ENCODE assay signal across 29 cellular contexts in the genomic region with DNA sequence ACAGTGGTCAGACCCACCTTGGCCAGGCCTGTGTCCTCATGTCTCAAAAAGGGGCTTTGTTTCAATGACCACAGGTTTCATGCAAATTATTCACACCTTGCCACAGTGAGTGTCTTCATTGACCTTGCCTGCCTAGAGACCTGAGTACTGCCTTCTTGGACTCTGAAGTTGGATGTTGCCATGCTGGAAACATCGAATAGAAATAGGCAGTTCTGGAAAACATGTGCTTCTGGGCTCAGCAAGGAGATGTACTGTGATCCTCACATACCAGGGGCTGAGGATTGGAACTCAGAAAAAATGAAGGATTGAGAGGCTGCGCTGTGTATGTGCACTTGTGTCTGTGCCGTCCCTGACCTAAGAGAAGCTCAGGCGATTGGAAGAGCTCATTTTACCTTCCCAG. TPM values are rescaled to one million over a fixed set of nuclear protein-coding genes. Genes with fewer than 3 reads are reported as not detected.
DNase-seq lines count a peak whose midpoint lies in the region; ATAC-seq, FAIRE-seq and TF ChIP-seq lines count a peak whose summit lies in the region.
"Had no signal": no experiment of that assay in that cellular context is flagged by ENCODE, and none has a peak within 500 bp of the region (broad histone marks: within the 10 kb centered on the region; RNA-seq: fewer than 3 reads in every experiment).

No MANE protein-coding gene starts in this region.

- no peaks in the 10 kb centered on the region for H3K79me2 ChIP-seq in HepG2 (ENCODE audit: insufficient read depth, low read length)

- H3K4me1 ChIP-seq in HepG2 (ENCODE audit: insufficient read depth, low read length) (no peaks in the 10 kb centered on the region), right lobe of liver (no peaks in the 10 kb centered on the region)
- H3K4me1 ChIP-seq: A549, BE2C, Caco-2 had no signal

- TF ChIP-seq POLR2A in HepG2 (IDR thresholded peaks at IDR 0.05; ENCODE audit: insufficient read depth in 1 of 2, low read depth in 2 of 2, low read length in 2 of 2) = no peak
- TF ChIP-seq POLR2A in right lobe of liver (IDR thresholded peaks at IDR 0.05) = no peak

- POLR2A ChIA-PET in HepG2 (lab: Yijun Ruan, JAX) = no interaction called here

- H3K36me3 ChIP-seq in HepG2 (replicated peaks in 1 of 2; ENCODE audit: control insufficient read depth in 1 of 2, insufficient read depth in 2 of 2, low read length in 2 of 2) (no peaks in the 10 kb centered on the region), right lobe of liver (no peaks in the 10 kb centered on the region)
- H3K36me3 ChIP-seq: BE2C; BLaER1; BLaER1 treated with 17β-estradiol and CSF1 and Interleukin-3, amounts not matched to agents 10 nM and 100 nM had no signal

- no peak for TF ChIP-seq CTCF in HepG2 (CRISPR knock-in tag; IDR thresholded peaks at IDR 0.05)
- no peak for TF ChIP-seq CTCF in right lobe of liver (IDR thresholded peaks at IDR 0.05)

- no peak for TF ChIP-seq RAD21 in HepG2 (CRISPR knock-in tag; IDR thresholded peaks at IDR 0.05)

- peaks cover 0 to 8% of the 10 kb centered on the region in 2 experiments; a peak in 2 of 5 replicates for H3K27me3 ChIP-seq in HepG2 (ENCODE audit: control insufficient read depth in 1 of 2, insufficient read depth in 2 of 2, low read length in 2 of 2)
- no peaks in the 10 kb centered on the region for H3K27me3 ChIP-seq in right lobe of liver
- H3K27me3 ChIP-seq: BE2C; BLaER1; BLaER1 treated with 17β-estradiol and CSF1 and Interleukin-3, amounts not matched to agents 10 nM and 100 nM had no signal

- CTCF ChIA-PET in HepG2 (lab: Yijun Ruan, JAX; ENCODE audit: low intra/inter-chr PET ratio, low total read pairs) = no interaction called here

- DNase-seq in HepG2 (ENCODE audit: low spot score) (no peak), right lobe of liver (no peak)
- DNase-seq: 8988T; ACHN; AML-193; BE2C; C1 segment of cervical spinal cord; Caco-2; Calu3; CD4-positive, alpha-beta memory T cell; CD4-positive, alpha-beta T cell; CD4-positive, CD25-positive, alpha-beta regulatory T cell; CD8-positive, alpha-beta memory T cell; CD8-positive, alpha-beta T cell; COR-L47; DMS 273 treated with DMSO at 0.1 percent for 48 hours; DMS153; DMS53; DMS79; DMS79 treated with DMSO at 0.1 percent for 48 hours; DND-41; EL had no signal

- H3K4me2 ChIP-seq in HepG2 (ENCODE audit: low read depth, low read length) = no peak overlapping the region
- H3K4me2 ChIP-seq: A549; BLaER1; BLaER1 treated with 17β-estradiol and CSF1 and Interleukin-3, amounts not matched to agents 10 nM and 100 nM had no signal

- H3K27ac ChIP-seq in HepG2 (ENCODE audit: extremely low read length, insufficient read depth, low read length) = no peak overlapping the region
- H3K27ac ChIP-seq in right lobe of liver = no peak overlapping the region
- H3K27ac ChIP-seq: 22Rv1; A549; BLaER1; BLaER1 treated with 17β-estradiol and CSF1 and Interleukin-3, amounts not matched to agents 10 nM and 100 nM; C4-2B had no signal

- no peak for FAIRE-seq in HepG2 (lab: Jason Lieb, UNC)
- FAIRE-seq: A204.1, A549, D721Med had no signal

- in situ Hi-C loops in HepG2 (cut with HindIII; ENCODE audit: extremely low pct_ligation_motif_present, low pct_unique_long_range_greater_than_20kb) = no loop called here

- no peaks in the 10 kb centered on the region for H4K20me1 ChIP-seq in HepG2 (ENCODE audit: insufficient read depth, low read length)
- H4K20me1 ChIP-seq: BLaER1; BLaER1 treated with 17β-estradiol and CSF1 and Interleukin-3, amounts not matched to agents 10 nM and 100 nM had no signal

- no TSS peak for BruUV-seq in HepG2 (replicated peaks; lab: Mats Ljungman, UMichigan)

- H3K4me3 ChIP-seq in HepG2 (replicated peaks in 1 of 3; ENCODE audit: insufficient read depth in 1 of 3, low read depth in 2 of 3, low read length in 3 of 3) (no peak overlapping the region), right lobe of liver (no peak overlapping the region)
- H3K4me3 ChIP-seq: A549; BLaER1; BLaER1 treated with 17β-estradiol and CSF1 and Interleukin-3, amounts not matched to agents 10 nM and 100 nM had no signal

- ATAC-seq in HepG2 (no peak), right lobe of liver (no peak)
- ATAC-seq: A549; CD8-positive, alpha-beta T cell had no signal

- intact Hi-C loops in HepG2 (cut with micrococcal nuclease; ENCODE audit: unreplicated experiment) (loop anchor here (10.0 kb wide), 1 partner anchor 81 kb away; a partner anchor contains a TSS), right lobe of liver (cut with DNase I) (loop anchor here (10.0 kb wide), 2 partner anchors 121 to 491 kb away; no protein-coding TSS in a partner anchor)

- H3K9me3 ChIP-seq in HepG2 (ENCODE audit: low read length) (no peaks in the 10 kb centered on the region), right lobe of liver (no peaks in the 10 kb centered on the region)
- H3K9me3 ChIP-seq: A549, BE2C, BLaER1, Caco-2 had no signal

- no peak overlapping the region for H3K9ac ChIP-seq in HepG2 (ENCODE audit: insufficient read depth, low read depth, low read length)
- H3K9ac ChIP-seq: BLaER1; BLaER1 treated with 17β-estradiol and CSF1 and Interleukin-3, amounts not matched to agents 10 nM and 100 nM had no signal

- TF ChIP-seq EP300 in HepG2 (IDR thresholded peaks at IDR 0.05; ENCODE audit: low read depth in 2 of 2, low read length in 2 of 2) = no peak
- no peak for TF ChIP-seq EP300 in HepG2 (CRISPR knock-in tag; IDR thresholded peaks at IDR 0.05; ENCODE audit: borderline replicate concordance)

- no peak overlapping the region for H2AFZ ChIP-seq in HepG2 (ENCODE audit: low read length)

- WGBS in HepG2 (ENCODE audit: low lambda C conversion rate) = 46% methylated on average over 4 of the region's 4 CpGs
- 62% methylated on average over 4 of the region's 4 CpGs for WGBS in right lobe of liver (ENCODE audit: insufficient coverage, low coverage, low lambda C conversion rate, missing lambda C conversion rate)

RNA-seq across cellular contexts. Expression of a gene that starts 9.6 kb away (rescaled TPM):
- total RNA-seq in HepG2 (2016; rRNA removed; fragmentation: Illumina TruSeq; extraction: Trizol) (0.07 and 0.24 TPM in 2 replicates), right lobe of liver (under 1 TPM in 4 of 6 experiments, not detected in 2; 0.31 to 0.84 (median 0.37) TPM)
- total RNA-seq in HepG2 (2016; cell fraction: cytosol; rRNA removed; fragmentation: Illumina TruSeq; extraction: Trizol; ENCODE audit: low read depth) = not detected in 2 replicates
- 0.04 and 0.06 TPM in 2 replicates for total RNA-seq in HepG2 (2016; cell fraction: insoluble cytoplasmic fraction; rRNA removed; fragmentation: Illumina TruSeq; extraction: Trizol)
- 0.07 and 0.12 TPM in 2 replicates for total RNA-seq in HepG2 (2016; cell fraction: membrane; rRNA removed; fragmentation: Illumina TruSeq; extraction: Trizol)
- not detected in 2 replicates for total RNA-seq in HepG2 (2016; cell fraction: nucleus; rRNA removed; fragmentation: Illumina TruSeq; extraction: Trizol)
- polyA plus RNA-seq in HepG2 (2011; rRNA removed) = 0.03 and 0.04 TPM in 2 replicates
- polyA plus RNA-seq in HepG2 (2011; cell fraction: cytosol; rRNA removed) = 0.04 and 0.06 TPM in 2 replicates
- polyA plus RNA-seq in HepG2 (2011; cell fraction: nucleus; rRNA removed) = 0.05 and 0.19 TPM in 2 replicates
- 0.07 and 0.12 TPM in 2 replicates for polyA plus RNA-seq in HepG2 (2012)
- polyA plus RNA-seq in HepG2 (2016; cell fraction: cytosol; fragmentation: Illumina TruSeq; extraction: Trizol; ENCODE audit: low read depth) = not detected in 2 replicates
- not detected in 2 replicates for polyA plus RNA-seq in HepG2 (2016; cell fraction: insoluble cytoplasmic fraction; fragmentation: Illumina TruSeq; extraction: Trizol; ENCODE audit: low read depth)
- polyA plus RNA-seq in HepG2 (2016; cell fraction: membrane; fragmentation: Illumina TruSeq; extraction: Trizol; ENCODE audit: low read depth) = not detected in 2 replicates
- polyA plus RNA-seq in HepG2 (2016; cell fraction: nucleus; fragmentation: Illumina TruSeq; extraction: Trizol; ENCODE audit: insufficient read depth, low read depth) = not detected in 2 replicates
- polyA minus RNA-seq in HepG2 (2011; rRNA and poly(A)+ RNA removed; ENCODE audit: low replicate concordance) = 0.06 TPM in 1 of 2 replicates, not detected in the other
- not detected in 2 replicates for polyA minus RNA-seq in HepG2 (2011; cell fraction: cytosol; rRNA and poly(A)+ RNA removed)
- polyA minus RNA-seq in HepG2 (2011; cell fraction: nucleus; rRNA and poly(A)+ RNA removed) = not detected in 2 replicates

RNA-seq across cellular contexts. Expression of a gene that starts 49.1 kb away (rescaled TPM):
- total RNA-seq in HepG2 (2016; rRNA removed; fragmentation: Illumina TruSeq; extraction: Trizol) = 17.4 and 20.8 TPM in 2 replicates
- total RNA-seq in HepG2 (2016; cell fraction: cytosol; rRNA removed; fragmentation: Illumina TruSeq; extraction: Trizol; ENCODE audit: low read depth) = 12.2 and 14.3 TPM in 2 replicates
- 17.2 and 21.3 TPM in 2 replicates for total RNA-seq in HepG2 (2016; cell fraction: insoluble cytoplasmic fraction; rRNA removed; fragmentation: Illumina TruSeq; extraction: Trizol)
- 25.3 and 25.6 TPM in 2 replicates for total RNA-seq in HepG2 (2016; cell fraction: membrane; rRNA removed; fragmentation: Illumina TruSeq; extraction: Trizol)
- 13.8 and 15.3 TPM in 2 replicates for total RNA-seq in HepG2 (2016; cell fraction: nucleus; rRNA removed; fragmentation: Illumina TruSeq; extraction: Trizol)
- polyA plus RNA-seq in HepG2 (2011; rRNA removed) = 12.3 and 12.4 TPM in 2 replicates
- polyA plus RNA-seq in HepG2 (2011; cell fraction: cytosol; rRNA removed) = 6.4 and 13.3 TPM in 2 replicates
- polyA plus RNA-seq in HepG2 (2011; cell fraction: nucleus; rRNA removed) = 2.8 and 4.6 TPM in 2 replicates
- 13.0 and 19.3 TPM in 2 replicates for polyA plus RNA-seq in HepG2 (2012)
- 14.7 and 19.1 TPM in 2 replicates for polyA plus RNA-seq in HepG2 (2016; cell fraction: cytosol; fragmentation: Illumina TruSeq; extraction: Trizol; ENCODE audit: low read depth)
- polyA plus RNA-seq in HepG2 (2016; cell fraction: insoluble cytoplasmic fraction; fragmentation: Illumina TruSeq; extraction: Trizol; ENCODE audit: low read depth) = 21.0 and 21.7 TPM in 2 replicates
- polyA plus RNA-seq in HepG2 (2016; cell fraction: membrane; fragmentation: Illumina TruSeq; extraction: Trizol; ENCODE audit: low read depth) = 23.1 and 24.9 TPM in 2 replicates
- polyA plus RNA-seq in HepG2 (2016; cell fraction: nucleus; fragmentation: Illumina TruSeq; extraction: Trizol; ENCODE audit: insufficient read depth, low read depth) = 24.7 and 25.5 TPM in 2 replicates
- polyA minus RNA-seq in HepG2 (2011; rRNA and poly(A)+ RNA removed; ENCODE audit: low replicate concordance) = 5.0 and 18.1 TPM in 2 replicates
- 3.5 and 4.5 TPM in 2 replicates for polyA minus RNA-seq in HepG2 (2011; cell fraction: cytosol; rRNA and poly(A)+ RNA removed)
- 5.5 and 6.5 TPM in 2 replicates for polyA minus RNA-seq in HepG2 (2011; cell fraction: nucleus; rRNA and poly(A)+ RNA removed)
- total RNA-seq in right lobe of liver = 10 to 100 TPM; 15.5 to 33.6 (median 19.8) TPM
